Comparison of ENCODE assay signal across 21 cellular contexts in the genomic region with DNA sequence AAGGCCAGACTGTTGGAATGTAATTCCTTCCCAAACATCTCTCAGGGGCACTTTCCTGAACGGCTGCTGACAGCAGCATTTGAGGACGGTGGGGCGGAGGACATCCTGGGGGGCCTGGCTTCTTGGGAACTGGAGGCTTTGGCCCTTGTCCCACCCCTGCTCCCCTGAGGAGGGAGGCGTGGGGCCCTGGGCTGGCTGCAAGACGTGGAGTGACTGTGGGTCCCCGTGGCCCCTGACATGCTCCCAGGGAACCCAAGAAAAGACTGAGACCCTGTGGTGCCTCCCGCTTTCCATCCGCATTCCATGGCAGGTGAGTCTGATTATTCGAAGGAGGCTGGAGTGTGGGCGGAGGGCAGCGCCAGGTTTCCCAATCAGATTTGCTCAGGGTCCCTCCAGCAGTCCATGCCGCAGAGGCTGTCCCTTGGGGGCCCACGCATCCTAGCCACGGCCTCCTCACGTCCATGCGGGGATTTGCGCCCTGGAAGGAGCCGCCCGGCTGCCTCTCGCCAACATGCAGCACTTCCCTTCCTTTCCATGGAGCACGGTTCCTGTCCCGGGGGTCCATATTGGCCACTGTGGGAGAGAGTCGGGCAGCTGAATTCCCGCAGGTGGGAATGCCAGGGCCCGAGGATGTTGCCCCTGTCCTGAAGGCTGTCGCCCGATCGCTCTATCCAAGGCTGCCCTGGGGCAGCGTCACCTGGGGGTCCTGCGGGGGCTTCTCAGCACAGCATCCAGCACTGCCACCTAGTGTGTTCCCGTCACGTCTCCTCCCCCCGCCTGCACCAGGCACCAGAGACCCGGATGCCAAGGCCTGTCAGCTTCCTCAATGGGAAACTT.
DNase-seq lines count a peak whose midpoint lies in the region; ATAC-seq and TF ChIP-seq lines count a peak whose summit lies in the region.
"Had no signal": no experiment of that assay in that cellular context is flagged by ENCODE, and none has a peak within 500 bp of the region (broad histone marks: within the 10 kb centered on the region; RNA-seq: fewer than 3 reads in every experiment).

No MANE protein-coding gene starts in this region.

- TF ChIP-seq CTCF in heart right ventricle (IDR thresholded peaks at IDR 0.05) (no peak), endodermal cell (conservative IDR thresholded peaks at IDR 0.05) (no peak), mucosa of descending colon (IDR thresholded peaks at IDR 0.05) (no peak), mammary epithelial cell (conservative IDR thresholded peaks at IDR 0.05 in 1 of 2, IDR thresholded peaks at IDR 0.05 in 1 of 2; ENCODE audit: extremely low read depth in 1 of 2, insufficient read depth in 1 of 2, low read depth in 1 of 2, low read length in 2 of 2) (no peak)

- H3K27me3 ChIP-seq in heart right ventricle, result peaks cover 0 to 4% (median 0%) of the 10 kb centered on the region in 7 donors
- H3K27me3 ChIP-seq in endodermal cell (ENCODE audit: control insufficient read depth, insufficient read depth, low read length, poor library complexity, severe bottlenecking), result no peaks in the 10 kb centered on the region
- no peaks in the 10 kb centered on the region for H3K27me3 ChIP-seq in aorta (ENCODE audit: control insufficient read depth in 1 of 2, insufficient read depth in 2 of 2, low read length in 1 of 2)
- no peaks in the 10 kb centered on the region for H3K27me3 ChIP-seq in mammary epithelial cell (ENCODE audit: insufficient read depth, low read length)
- H3K27me3 ChIP-seq: upper lobe of left lung had no signal

- H4K20me1 ChIP-seq in mammary epithelial cell (ENCODE audit: insufficient read depth, low read length), result no peaks in the 10 kb centered on the region

- intact Hi-C loops in Right ventricle myocardium superior (cut with DNase I), result no loop called here
- intact Hi-C loops in heart right ventricle (cut with DNase I), result no loop called here
- intact Hi-C loops in mucosa of descending colon (cut with DNase I, micrococcal nuclease), result no loop called here
- intact Hi-C loops in aorta (cut with DNase I), result no loop called here
- intact Hi-C loops in mammary epithelial cell (cut with micrococcal nuclease), result no loop called here

- H3K9ac ChIP-seq in endodermal cell (ENCODE audit: extremely low read depth, low read length, poor library complexity, severe bottlenecking) (no peak overlapping the region), mammary epithelial cell (ENCODE audit: insufficient read depth, low read length) (no peak overlapping the region)

- H3K27ac ChIP-seq in heart right ventricle (no peak overlapping the region), endodermal cell (ENCODE audit: low read depth, low read length) (no peak overlapping the region), aorta (ENCODE audit: low read depth in 1 of 2, low read length in 2 of 2) (no peak overlapping the region), mammary epithelial cell (ENCODE audit: insufficient read depth, low read depth, low read length) (no peak overlapping the region)
- H3K27ac ChIP-seq: epithelial cell of prostate had no signal

- in situ Hi-C loops in mammary epithelial cell (cut with MboI; ENCODE audit: low sequenced_read_pairs in 2 of 2), result no loop called here

- H3K4me1 ChIP-seq in heart right ventricle (peaks cover 0 to 17% (median 7%) of the 10 kb centered on the region in 9 donors), endodermal cell (ENCODE audit: control insufficient read depth, insufficient read depth, low read length) (no peaks in the 10 kb centered on the region), mucosa of descending colon (ENCODE audit: low read depth) (no peaks in the 10 kb centered on the region), aorta (ENCODE audit: control insufficient read depth in 1 of 2, insufficient read depth in 2 of 2, low read length in 2 of 2) (no peaks in the 10 kb centered on the region), mammary epithelial cell (ENCODE audit: insufficient read depth, low read length) (no peaks in the 10 kb centered on the region)

- no peaks in the 10 kb centered on the region for H3K36me3 ChIP-seq in heart right ventricle
- H3K36me3 ChIP-seq in endodermal cell (ENCODE audit: control insufficient read depth, insufficient read depth, low read length), result no peaks in the 10 kb centered on the region
- no peaks in the 10 kb centered on the region for H3K36me3 ChIP-seq in mucosa of descending colon (ENCODE audit: low read depth)
- no peaks in the 10 kb centered on the region for H3K36me3 ChIP-seq in aorta (ENCODE audit: control insufficient read depth in 1 of 2, insufficient read depth in 2 of 2, low read length in 1 of 2)
- no peaks in the 10 kb centered on the region for H3K36me3 ChIP-seq in mammary epithelial cell (ENCODE audit: insufficient read depth, low read length)
- H3K36me3 ChIP-seq: upper lobe of left lung had no signal

- CTCF ChIA-PET in mammary epithelial cell (lab: Charles Lee; ENCODE audit: low non-redundant PET), result no interaction called here

- H3K9me3 ChIP-seq in heart right ventricle (no peaks in the 10 kb centered on the region), endodermal cell (ENCODE audit: control insufficient read depth, low read length) (peaks cover 6% of the 10 kb centered on the region), mucosa of descending colon (no peaks in the 10 kb centered on the region), aorta (ENCODE audit: control insufficient read depth, low read length) (no peaks in the 10 kb centered on the region), mammary epithelial cell (replicated peaks; ENCODE audit: insufficient read depth, low read length) (no peaks in the 10 kb centered on the region)
- H3K9me3 ChIP-seq: upper lobe of left lung had no signal

- dilution Hi-C loops in mammary epithelial cell (cut with HindIII; ENCODE audit: low sequenced_read_pairs), result no loop called here

- ATAC-seq in Right ventricle myocardium superior (ENCODE audit: poor library complexity) (no peak), heart right ventricle (no peak), mucosa of descending colon (no peak), aorta (ENCODE audit: low FRiP score) (no peak), esophagus mucosa (no peak), HG02870 (IDR thresholded peaks at IDR 0.05; ENCODE audit: unreplicated experiment) (no peak)

- H3K4me3 ChIP-seq in heart right ventricle, result no peak overlapping the region
- no peak overlapping the region for H3K4me3 ChIP-seq in endodermal cell (ENCODE audit: low read length)
- H3K4me3 ChIP-seq in mucosa of descending colon, result no peak overlapping the region
- H3K4me3 ChIP-seq in aorta (ENCODE audit: low read length in 2 of 2), result no peak overlapping the region
- H3K4me3 ChIP-seq in mammary epithelial cell (replicated peaks in 1 of 3; ENCODE audit: insufficient read depth in 1 of 3, low read depth in 2 of 3, low read length in 3 of 3), result no peak overlapping the region
- H3K4me3 ChIP-seq: upper lobe of left lung had no signal

- DNase-seq in Right ventricle myocardium superior (peak; percentile 30), heart right ventricle (no peak), endodermal cell (no peak), mucosa of descending colon (peak in 2 of 3 donors; percentile 19 to 46), aorta (peak; percentile 50 to 70), mammary epithelial cell (no peak)
- DNase-seq: 8988T; activated CD4-positive, alpha-beta memory T cell treated with anti-CD3 and anti-CD28 coated beads for 36 hours; CD8-positive, alpha-beta memory T cell; central memory CD4-positive, alpha-beta T cell; NCI-H2081 treated with DMSO at 0.1 percent for 48 hours; NCI-H345; NCI-H748 treated with DMSO at 0.1 percent for 48 hours had no signal

- no TSS peak for BruUV-seq in mammary epithelial cell (replicated peaks; lab: Mats Ljungman, UMichigan)

- no peak overlapping the region for H3K4me3 Mint-ChIP-seq in endodermal cell
- H3K4me3 Mint-ChIP-seq: activated CD4-positive, alpha-beta memory T cell treated with anti-CD3 and anti-CD28 coated beads for 36 hours; CD8-positive, alpha-beta memory T cell; IgD-negative memory B cell had no signal

- WGBS in heart right ventricle, 2 donors, result 77 to 78% methylated on average over 34 of the region's 34 CpGs
- WGBS in endodermal cell (ENCODE audit: insufficient coverage in 1 of 2, insufficient read length in 1 of 2), 2 experiments, result 90 to 91% methylated on average over 27 to 34 of the region's 34 CpGs
- 75 to 82% methylated on average over 34 of the region's 34 CpGs for WGBS in aorta, 2 donors
- WGBS in mammary epithelial cell (ENCODE audit: low coverage, missing lambda C conversion rate), result 93% methylated on average over 20 of the region's 34 CpGs

- no peak overlapping the region for H3K4me2 ChIP-seq in mammary epithelial cell (ENCODE audit: insufficient read depth, low read depth, low read length)

- no peak overlapping the region for H2AFZ ChIP-seq in mammary epithelial cell (ENCODE audit: low read depth, low read length)

- H3K79me2 ChIP-seq in mammary epithelial cell (ENCODE audit: insufficient read depth, low read length), result peaks cover 15% of the 10 kb centered on the region

- peaks cover 15% of the 10 kb centered on the region for H3K36me3 Mint-ChIP-seq in endodermal cell (ENCODE audit: low read depth)
- H3K36me3 Mint-ChIP-seq: activated CD4-positive, alpha-beta memory T cell treated with anti-CD3 and anti-CD28 coated beads for 36 hours; activated naive CD4-positive, alpha-beta T cell treated with anti-CD3 and anti-CD28 coated beads, Interleukin-2, amount 50 U/mL, for 72 hours had no signal

- no peaks in the 10 kb centered on the region for H3K27me3 Mint-ChIP-seq in endodermal cell (ENCODE audit: insufficient read depth)
- H3K27me3 Mint-ChIP-seq: activated CD4-positive, alpha-beta memory T cell treated with anti-CD3 and anti-CD28 coated beads for 36 hours; IgD-negative memory B cell; progenitor cell of endocrine pancreas had no signal

- no peaks in the 10 kb centered on the region for H3K4me1 Mint-ChIP-seq in endodermal cell

- H3K9me3 Mint-ChIP-seq in endodermal cell, result peaks cover 14% of the 10 kb centered on the region
- H3K9me3 Mint-ChIP-seq: CD8-positive, alpha-beta memory T cell; IgD-negative memory B cell had no signal

- peak overlapping the region; percentile 21 for H3K27ac Mint-ChIP-seq in endodermal cell
- H3K27ac Mint-ChIP-seq: activated CD4-positive, alpha-beta memory T cell treated with anti-CD3 and anti-CD28 coated beads for 36 hours; activated T-helper 2 cell treated with anti-CD3 and anti-CD28 coated beads, Interferon-gamma antibody, Interleukin-2, Interleukin-4, amounts not matched to agents 10 μg/mL and 5 μg/mL and 100 μg/mL, durations not matched to agents 14 hours and 24 hours and 36 hours; CD8-positive, alpha-beta memory T cell; IgD-negative memory B cell; progenitor cell of endocrine pancreas had no signal

Comparison
In these comparisons a context has a peak if more than half of its experiments do, and no peak if none do; other contexts are left out.
1. DNase-seq: peak in Right ventricle myocardium superior (single experiment), mucosa of descending colon (2 of 3) and aorta (2 of 2); none in heart right ventricle (0 of 2), endodermal cell (single experiment) and mammary epithelial cell (single experiment).